34 cellular contexts compared by ENCODE assay signal in genomic region chr12:28231248-28231647, GRCh38.
"Had no signal": no experiment of that assay in that cellular context is flagged by ENCODE, and none has a peak within 500 bp of the region (broad histone marks: within the 10 kb centered on the region; RNA-seq: fewer than 3 reads in every experiment).

No MANE protein-coding gene starts in this region.

- FAIRE-seq: colon had no signal

- H3K9me3 Mint-ChIP-seq: activated naive CD8-positive, alpha-beta T cell treated with anti-CD3 and anti-CD28 coated beads, Interleukin-2, amount 10 ng/mL, durations not matched to agents 7 days and 5 days; activated T-cell treated with anti-CD3 and anti-CD28 coated beads, Interleukin-2, amount 50 U/mL, for 72 hours; effector memory CD8-positive, alpha-beta T cell had no signal

- H3K27me3 ChIP-seq: brain microvascular endothelial cell, esophagus squamous epithelium, heart left ventricle had no signal

- H3K27me3 Mint-ChIP-seq: activated CD4-positive, alpha-beta memory T cell treated with anti-CD3 and anti-CD28 coated beads, Interleukin-2, amount 10 ng/mL, durations not matched to agents 7 days and 5 days; activated CD4-positive, alpha-beta T cell treated with anti-CD3 and anti-CD28 coated beads, Interleukin-2, amount 10 ng/mL, durations not matched to agents 7 days and 5 days; activated naive CD4-positive, alpha-beta T cell treated with anti-CD3 and anti-CD28 coated beads, Interleukin-2, amount 10 ng/mL, durations not matched to agents 7 days and 5 days; activated naive CD8-positive, alpha-beta T cell treated with anti-CD3 and anti-CD28 coated beads, Interleukin-2, amount 10 ng/mL, durations not matched to agents 7 days and 5 days; activated T-cell treated with anti-CD3 and anti-CD28 coated beads, Interleukin-2, amount 50 U/mL, for 24 hours; effector memory CD8-positive, alpha-beta T cell; T-helper 17 cell had no signal

- H3K4me3 Mint-ChIP-seq: activated CD4-positive, alpha-beta memory T cell treated with anti-CD3 and anti-CD28 coated beads, Interleukin-2, amount 10 ng/mL, durations not matched to agents 7 days and 5 days; activated CD4-positive, alpha-beta T cell treated with anti-CD3 and anti-CD28 coated beads for 36 hours; activated CD4-positive, alpha-beta T cell treated with anti-CD3 and anti-CD28 coated beads, Interleukin-2, amount 10 ng/mL, durations not matched to agents 7 days and 5 days; activated naive CD4-positive, alpha-beta T cell treated with anti-CD3 and anti-CD28 coated beads, Interleukin-2, amount 10 ng/mL, durations not matched to agents 7 days and 5 days; activated naive CD8-positive, alpha-beta T cell treated with anti-CD3 and anti-CD28 coated beads, Interleukin-2, amount 10 ng/mL, durations not matched to agents 7 days and 5 days; activated T-cell treated with anti-CD3 and anti-CD28 coated beads, Interleukin-2, amount 50 U/mL, for 24 hours; activated T-cell treated with anti-CD3 and anti-CD28 coated beads, Interleukin-2, amount 50 U/mL, for 72 hours; effector memory CD8-positive, alpha-beta T cell; T-helper 17 cell; T-helper 2 cell treated with Interferon-gamma antibody and Interleukin-4, amounts not matched to agents 5 μg/mL and 100 μg/mL, for 36 hours had no signal

- DNase-seq: activated CD4-positive, alpha-beta memory T cell treated with anti-CD3 and anti-CD28 coated beads, Interleukin-2, amount 10 ng/mL, durations not matched to agents 7 days and 5 days; activated CD4-positive, alpha-beta T cell treated with anti-CD3 and anti-CD28 coated beads for 36 hours; activated CD4-positive, alpha-beta T cell treated with anti-CD3 and anti-CD28 coated beads, Interleukin-2, amount 10 ng/mL, durations not matched to agents 7 days and 5 days; activated CD4-positive, alpha-beta T cell treated with anti-CD3 and anti-CD28 coated beads, Interleukin-2, amount 50 U/mL, for 4 hours; activated CD4-positive, CD25-positive, alpha-beta regulatory T cell; activated CD4-positive, CD25-positive, alpha-beta regulatory T cell treated with anti-CD3 and anti-CD28 coated beads, Interleukin-2, amount 50 U/mL, for 72 hours; activated CD8-positive, alpha-beta memory T cell treated with anti-CD3 and anti-CD28 coated beads, Interleukin-2, amount 50 U/mL, for 48 hours; activated gamma-delta T cell; activated naive CD4-positive, alpha-beta T cell; activated naive CD4-positive, alpha-beta T cell treated with anti-CD3 and anti-CD28 coated beads, Interleukin-2, amount 10 ng/mL, durations not matched to agents 7 days and 5 days; activated naive CD8-positive, alpha-beta T cell treated with anti-CD3 and anti-CD28 coated beads, Interleukin-2, amount 10 ng/mL, durations not matched to agents 7 days and 5 days; activated T-cell treated with anti-CD3 and anti-CD28 coated beads for 4 hours; activated T-cell treated with anti-CD3 and anti-CD28 coated beads, Interleukin-2, amount 50 U/mL, for 24 hours; activated T-cell treated with anti-CD3 and anti-CD28 coated beads, Interleukin-2, amount 50 U/mL, for 72 hours; amniotic stem cell; anterior cingulate cortex; brain microvascular endothelial cell; caudate nucleus; cortex of kidney; dermis blood vessel endothelial cell; effector CD4-positive, alpha-beta T cell; effector memory CD8-positive, alpha-beta T cell; erythroblast; esophagus squamous epithelium; foreskin melanocyte; glutamatergic neuron; heart left ventricle; T-helper 1 cell; T-helper 17 cell; T1000; WERI-Rb-1 had no signal

- H3K27ac ChIP-seq: brain microvascular endothelial cell, heart left ventricle, WERI-Rb-1 had no signal

- H3K36me3 ChIP-seq: brain microvascular endothelial cell, esophagus squamous epithelium, heart left ventricle, WERI-Rb-1 had no signal

- H3K4me3 ChIP-seq: esophagus squamous epithelium, heart left ventricle had no signal

- H3K27ac Mint-ChIP-seq: activated CD4-positive, alpha-beta memory T cell treated with anti-CD3 and anti-CD28 coated beads, Interleukin-2, amount 10 ng/mL, durations not matched to agents 7 days and 5 days; activated CD4-positive, alpha-beta T cell treated with anti-CD3 and anti-CD28 coated beads for 36 hours; activated CD4-positive, alpha-beta T cell treated with anti-CD3 and anti-CD28 coated beads, Interleukin-2, amount 10 ng/mL, durations not matched to agents 7 days and 5 days; activated naive CD4-positive, alpha-beta T cell treated with anti-CD3 and anti-CD28 coated beads, Interleukin-2, amount 10 ng/mL, durations not matched to agents 7 days and 5 days; activated naive CD4-positive, alpha-beta T cell treated with anti-CD3 and anti-CD28 coated beads, Interleukin-2, amount 50 U/mL, for 72 hours; activated naive CD8-positive, alpha-beta T cell treated with anti-CD3 and anti-CD28 coated beads, Interleukin-2, amount 10 ng/mL, durations not matched to agents 7 days and 5 days; activated T-cell treated with anti-CD3 and anti-CD28 coated beads, Interleukin-2, amount 50 U/mL, for 24 hours; activated T-cell treated with anti-CD3 and anti-CD28 coated beads, Interleukin-2, amount 50 U/mL, for 72 hours; effector memory CD8-positive, alpha-beta T cell; T-helper 17 cell; T-helper 2 cell treated with Interferon-gamma antibody and Interleukin-4, amounts not matched to agents 5 μg/mL and 100 μg/mL, for 36 hours had no signal

- H3K9me3 ChIP-seq: esophagus squamous epithelium had no signal

- ATAC-seq: activated CD4-positive, alpha-beta T cell treated with anti-CD3 and anti-CD28 coated beads for 36 hours; activated naive CD4-positive, alpha-beta T cell treated with anti-CD3 and anti-CD28 coated beads, Interleukin-2, amount 50 U/mL, for 72 hours; activated T-cell treated with anti-CD3 and anti-CD28 coated beads, Interleukin-2, amount 50 U/mL, for 72 hours; effector memory CD8-positive, alpha-beta T cell; heart left ventricle; T-helper 17 cell had no signal
